In the genomic region with DNA sequence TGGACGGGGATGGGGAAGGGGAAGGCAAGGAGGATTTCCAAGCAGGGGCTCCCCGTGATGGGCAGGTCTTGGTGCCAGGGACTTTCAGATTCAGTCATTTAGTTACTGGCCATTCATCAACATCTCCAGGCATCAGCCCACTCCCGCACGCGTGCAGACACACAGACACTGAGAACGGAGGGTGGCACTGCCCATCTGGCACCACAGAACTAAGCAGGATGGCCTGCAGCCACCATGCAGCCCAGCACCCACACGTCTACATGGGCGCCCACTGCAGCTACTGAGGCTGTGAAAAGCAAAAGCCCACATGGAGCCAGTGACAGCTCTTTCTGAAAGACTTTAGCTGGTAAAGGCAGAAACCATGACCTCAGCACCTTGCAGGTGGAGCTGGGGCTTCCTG, we compare ENCODE assay signal across 37 cellular contexts.
"Had no signal": no experiment of that assay in that cellular context is flagged by ENCODE, and none has a peak within 500 bp of the region (broad histone marks: within the 10 kb centered on the region; RNA-seq: fewer than 3 reads in every experiment).

No MANE protein-coding gene starts in this region.

- H3K9me3 Mint-ChIP-seq: activated CD4-positive, alpha-beta memory T cell treated with anti-CD3 and anti-CD28 coated beads for 36 hours; activated CD4-positive, alpha-beta T cell treated with anti-CD3 and anti-CD28 coated beads, Interleukin-2, amount 10 ng/mL, durations not matched to agents 24 days and 14 days; activated naive CD4-positive, alpha-beta T cell treated with anti-CD3 and anti-CD28 coated beads for 36 hours; activated naive CD4-positive, alpha-beta T cell treated with anti-CD3 and anti-CD28 coated beads, Interleukin-2, amount 50 U/mL, for 24 hours; activated naive CD8-positive, alpha-beta T cell treated with anti-CD3 and anti-CD28 coated beads for 36 hours; activated naive CD8-positive, alpha-beta T cell treated with anti-CD3 and anti-CD28 coated beads, Interleukin-2, amount 50 U/mL, for 24 hours; activated T-helper 1 cell treated with anti-CD3 and anti-CD28 coated beads, Interleukin-12 subunit alpha, Interleukin-12 subunit beta, Interleukin-2, Interleukin-4 antibody, amounts not matched to agents 30 ng/mL and 10 ng/mL and 1 ng/mL, durations not matched to agents 14 hours and 24 hours and 36 hours; activated T-helper 2 cell treated with anti-CD3 and anti-CD28 coated beads, Interferon-gamma antibody, Interleukin-2, Interleukin-4, amounts not matched to agents 10 μg/mL and 5 μg/mL and 100 μg/mL, durations not matched to agents 14 hours and 24 hours and 36 hours; dendritic cell treated with granulocyte-macrophage colony-stimulating factor and Interleukin-4, amounts not matched to agents 40 ng/mL and 50 ng/mL, for 4 days; endodermal cell; T-helper 1 cell treated with Interleukin-12 subunit alpha and Interleukin-12 subunit beta and Interleukin-4 antibody, amounts not matched to agents 30 μg/mL and 1 μg/mL, for 36 hours; T-helper 2 cell treated with Interferon-gamma antibody and Interleukin-4, amounts not matched to agents 5 μg/mL and 100 μg/mL, for 36 hours had no signal

- ATAC-seq: activated CD4-positive, alpha-beta T cell treated with anti-CD3 and anti-CD28 coated beads for 36 hours; activated CD8-positive, alpha-beta memory T cell treated with anti-CD3 and anti-CD28 coated beads, Interleukin-2, amount 10 ng/mL, durations not matched to agents 7 days and 5 days; activated CD8-positive, alpha-beta T cell treated with anti-CD3 and anti-CD28 coated beads, Interleukin-2, amount 10 ng/mL, durations not matched to agents 7 days and 5 days; activated naive CD8-positive, alpha-beta T cell treated with anti-CD3 and anti-CD28 coated beads, Interleukin-2, amount 50 U/mL, for 24 hours; body of pancreas; esophagus mucosa; T-cell had no signal

- H3K4me1 ChIP-seq: adrenal gland, body of pancreas had no signal

- H3K4me3 Mint-ChIP-seq: activated CD4-positive, alpha-beta memory T cell treated with anti-CD3 and anti-CD28 coated beads for 36 hours; activated CD4-positive, alpha-beta T cell treated with anti-CD3 and anti-CD28 coated beads for 36 hours; activated CD4-positive, alpha-beta T cell treated with anti-CD3 and anti-CD28 coated beads, Interleukin-2, amount 10 ng/mL, durations not matched to agents 24 days and 14 days; activated CD8-positive, alpha-beta memory T cell treated with anti-CD3 and anti-CD28 coated beads, Interleukin-2, amount 10 ng/mL, durations not matched to agents 7 days and 5 days; activated CD8-positive, alpha-beta T cell treated with anti-CD3 and anti-CD28 coated beads, Interleukin-2, amount 10 ng/mL, durations not matched to agents 7 days and 5 days; activated naive CD4-positive, alpha-beta T cell treated with anti-CD3 and anti-CD28 coated beads for 36 hours; activated naive CD4-positive, alpha-beta T cell treated with anti-CD3 and anti-CD28 coated beads, Interleukin-2, amount 50 U/mL, for 24 hours; activated naive CD8-positive, alpha-beta T cell treated with anti-CD3 and anti-CD28 coated beads for 36 hours; activated naive CD8-positive, alpha-beta T cell treated with anti-CD3 and anti-CD28 coated beads, Interleukin-2, amount 50 U/mL, for 24 hours; activated T-helper 1 cell treated with anti-CD3 and anti-CD28 coated beads, Interleukin-12 subunit alpha, Interleukin-12 subunit beta, Interleukin-2, Interleukin-4 antibody, amounts not matched to agents 30 ng/mL and 10 ng/mL and 1 ng/mL, durations not matched to agents 14 hours and 24 hours and 36 hours; dendritic cell treated with granulocyte-macrophage colony-stimulating factor and Interleukin-4, amounts not matched to agents 40 ng/mL and 50 ng/mL, for 4 days; endodermal cell; T-cell; T-helper 1 cell treated with Interleukin-12 subunit alpha and Interleukin-12 subunit beta and Interleukin-4 antibody, amounts not matched to agents 30 μg/mL and 1 μg/mL, for 36 hours; T-helper 2 cell treated with Interferon-gamma antibody and Interleukin-4, amounts not matched to agents 5 μg/mL and 100 μg/mL, for 36 hours had no signal

- H3K27me3 ChIP-seq: adrenal gland, body of pancreas, cardiac muscle cell, dorsolateral prefrontal cortex had no signal

- H3K27ac ChIP-seq: adrenal gland, body of pancreas, cardiac muscle cell, coronary artery, dorsolateral prefrontal cortex, WERI-Rb-1 had no signal

- FAIRE-seq: frontal cortex had no signal

- DNase-seq: activated CD4-positive, alpha-beta memory T cell treated with anti-CD3 and anti-CD28 coated beads for 36 hours; activated CD4-positive, alpha-beta T cell treated with anti-CD3 and anti-CD28 coated beads for 36 hours; activated CD4-positive, alpha-beta T cell treated with anti-CD3 and anti-CD28 coated beads, Interleukin-2, amount 10 ng/mL, durations not matched to agents 24 days and 14 days; activated CD4-positive, CD25-positive, alpha-beta regulatory T cell; activated CD4-positive, CD25-positive, alpha-beta regulatory T cell treated with anti-CD3 and anti-CD28 coated beads, Interleukin-2, amount 50 U/mL, for 72 hours; activated CD8-positive, alpha-beta memory T cell treated with anti-CD3 and anti-CD28 coated beads, Interleukin-2, amount 10 ng/mL, durations not matched to agents 7 days and 5 days; activated CD8-positive, alpha-beta memory T cell treated with anti-CD3 and anti-CD28 coated beads, Interleukin-2, amount 50 U/mL, for 4 hours; activated CD8-positive, alpha-beta T cell treated with anti-CD3 and anti-CD28 coated beads, Interleukin-2, amount 10 ng/mL, durations not matched to agents 7 days and 5 days; activated effector memory CD4-positive, alpha-beta T cell treated with anti-CD3 and anti-CD28 coated beads, Interleukin-2, amount 50 U/mL, for 16 hours; activated naive CD4-positive, alpha-beta T cell treated with anti-CD3 and anti-CD28 coated beads for 36 hours; activated naive CD8-positive, alpha-beta T cell treated with anti-CD3 and anti-CD28 coated beads for 36 hours; activated naive CD8-positive, alpha-beta T cell treated with anti-CD3 and anti-CD28 coated beads, Interleukin-2, amount 50 U/mL, for 24 hours; activated T-cell treated with anti-CD3 and anti-CD28 coated beads, Interleukin-2, amount 50 U/mL, for 1 hour; activated T-cell treated with anti-CD3 and anti-CD28 coated beads, Interleukin-2, amount 50 U/mL, for 48 hours; adrenal gland; amygdala; aorta; body of pancreas; central memory CD4-positive, alpha-beta T cell; effector memory CD4-positive, alpha-beta T cell; endodermal cell; foreskin fibroblast; SW 1271; T-cell; T1000; WERI-Rb-1 had no signal

- H3K27ac Mint-ChIP-seq: activated CD4-positive, alpha-beta memory T cell treated with anti-CD3 and anti-CD28 coated beads for 36 hours; activated CD4-positive, alpha-beta T cell treated with anti-CD3 and anti-CD28 coated beads for 36 hours; activated CD4-positive, alpha-beta T cell treated with anti-CD3 and anti-CD28 coated beads, Interleukin-2, amount 10 ng/mL, durations not matched to agents 24 days and 14 days; activated CD8-positive, alpha-beta memory T cell treated with anti-CD3 and anti-CD28 coated beads, Interleukin-2, amount 10 ng/mL, durations not matched to agents 7 days and 5 days; activated CD8-positive, alpha-beta T cell treated with anti-CD3 and anti-CD28 coated beads, Interleukin-2, amount 10 ng/mL, durations not matched to agents 7 days and 5 days; activated naive CD4-positive, alpha-beta T cell treated with anti-CD3 and anti-CD28 coated beads for 36 hours; activated naive CD4-positive, alpha-beta T cell treated with anti-CD3 and anti-CD28 coated beads, Interleukin-2, amount 50 U/mL, for 24 hours; activated naive CD8-positive, alpha-beta T cell treated with anti-CD3 and anti-CD28 coated beads for 36 hours; activated naive CD8-positive, alpha-beta T cell treated with anti-CD3 and anti-CD28 coated beads, Interleukin-2, amount 50 U/mL, for 24 hours; activated T-helper 1 cell treated with anti-CD3 and anti-CD28 coated beads, Interleukin-12 subunit alpha, Interleukin-12 subunit beta, Interleukin-2, Interleukin-4 antibody, amounts not matched to agents 30 ng/mL and 10 ng/mL and 1 ng/mL, durations not matched to agents 14 hours and 24 hours and 36 hours; activated T-helper 2 cell treated with anti-CD3 and anti-CD28 coated beads, Interferon-gamma antibody, Interleukin-2, Interleukin-4, amounts not matched to agents 10 μg/mL and 5 μg/mL and 100 μg/mL, durations not matched to agents 14 hours and 24 hours and 36 hours; dendritic cell treated with granulocyte-macrophage colony-stimulating factor and Interleukin-4, amounts not matched to agents 40 ng/mL and 50 ng/mL, for 4 days; endodermal cell; T-cell; T-helper 1 cell treated with Interleukin-12 subunit alpha and Interleukin-12 subunit beta and Interleukin-4 antibody, amounts not matched to agents 30 μg/mL and 1 μg/mL, for 36 hours; T-helper 2 cell treated with Interferon-gamma antibody and Interleukin-4, amounts not matched to agents 5 μg/mL and 100 μg/mL, for 36 hours had no signal

- H3K27me3 Mint-ChIP-seq: activated CD4-positive, alpha-beta memory T cell treated with anti-CD3 and anti-CD28 coated beads for 36 hours; activated CD4-positive, alpha-beta T cell treated with anti-CD3 and anti-CD28 coated beads for 36 hours; activated CD4-positive, alpha-beta T cell treated with anti-CD3 and anti-CD28 coated beads, Interleukin-2, amount 10 ng/mL, durations not matched to agents 24 days and 14 days; activated CD8-positive, alpha-beta memory T cell treated with anti-CD3 and anti-CD28 coated beads, Interleukin-2, amount 10 ng/mL, durations not matched to agents 7 days and 5 days; activated naive CD4-positive, alpha-beta T cell treated with anti-CD3 and anti-CD28 coated beads, Interleukin-2, amount 50 U/mL, for 24 hours; activated naive CD8-positive, alpha-beta T cell treated with anti-CD3 and anti-CD28 coated beads for 36 hours; activated naive CD8-positive, alpha-beta T cell treated with anti-CD3 and anti-CD28 coated beads, Interleukin-2, amount 50 U/mL, for 24 hours had no signal

- H3K36me3 Mint-ChIP-seq: activated CD4-positive, alpha-beta memory T cell treated with anti-CD3 and anti-CD28 coated beads for 36 hours; activated CD8-positive, alpha-beta memory T cell treated with anti-CD3 and anti-CD28 coated beads, Interleukin-2, amount 10 ng/mL, durations not matched to agents 7 days and 5 days; activated naive CD4-positive, alpha-beta T cell treated with anti-CD3 and anti-CD28 coated beads, Interleukin-2, amount 50 U/mL, for 24 hours; activated naive CD8-positive, alpha-beta T cell treated with anti-CD3 and anti-CD28 coated beads for 36 hours; T-cell had no signal

- H3K36me3 ChIP-seq: adrenal gland, cardiac muscle cell had no signal

- H3K9me3 ChIP-seq: adrenal gland, body of pancreas had no signal

- H3K4me1 Mint-ChIP-seq: activated CD4-positive, alpha-beta T cell treated with anti-CD3 and anti-CD28 coated beads for 36 hours; activated CD4-positive, alpha-beta T cell treated with anti-CD3 and anti-CD28 coated beads, Interleukin-2, amount 10 ng/mL, durations not matched to agents 24 days and 14 days; activated CD8-positive, alpha-beta memory T cell treated with anti-CD3 and anti-CD28 coated beads, Interleukin-2, amount 10 ng/mL, durations not matched to agents 7 days and 5 days; activated naive CD4-positive, alpha-beta T cell treated with anti-CD3 and anti-CD28 coated beads, Interleukin-2, amount 50 U/mL, for 24 hours; activated naive CD8-positive, alpha-beta T cell treated with anti-CD3 and anti-CD28 coated beads for 36 hours; activated naive CD8-positive, alpha-beta T cell treated with anti-CD3 and anti-CD28 coated beads, Interleukin-2, amount 50 U/mL, for 24 hours; endodermal cell; T-cell had no signal

- H3K4me3 ChIP-seq: adrenal gland, body of pancreas, cardiac muscle cell, coronary artery, dorsolateral prefrontal cortex had no signal
